Comparison of ENCODE assay signal across 15 cellular contexts in genomic region chr19:7989071-7989575, GRCh38. TPM values are rescaled to one million over a fixed set of nuclear protein-coding genes. Genes with fewer than 3 reads are reported as not detected.
DNase-seq lines count a peak whose midpoint lies in the region; ATAC-seq, FAIRE-seq and TF ChIP-seq lines count a peak whose summit lies in the region.
"Had no signal": no experiment of that assay in that cellular context is flagged by ENCODE, and none has a peak within 500 bp of the region (broad histone marks: within the 10 kb centered on the region; RNA-seq: fewer than 3 reads in every experiment).

No MANE protein-coding gene starts in this region.

- DNase-seq in HK-2 (ENCODE audit: unreplicated experiment) (peak; percentile 7), GM12878 (ENCODE audit: low read depth, low spot score) (no peak), right atrium auricular region (ENCODE audit: low spot score) (no peak), renal cortical epithelial cell (ENCODE audit: low read depth) (peak; percentile 85), MV-4-11 (lab: John Stamatoyannopoulos, UW) (no peak), NCI-H146 (lab: John Stamatoyannopoulos, UW) (no peak), LoVo (ENCODE audit: low spot score) (no peak)
- DNase-seq: activated CD4-positive, CD25-positive, alpha-beta regulatory T cell; activated naive CD4-positive, alpha-beta T cell treated with Interleukin-2 at 50 U/mL for 16 hours; Calu3; NCI-H446 treated with DMSO at 0.1 percent for 48 hours; stimulated activated naive B cell treated with anti-CD40 and anti-IgM and Interleukin-4, amounts not matched to agents 10 μg/mL and 1 μg/mL and 100 μg/mL, for 72 hours had no signal

- SMC1A ChIA-PET in GM12878 (lab: Charles Lee; ENCODE audit: uncharacterized antibody, unreplicated experiment) = no interaction called here

- POLR2A ChIA-PET in GM12878 (lab: Charles Lee) = no interaction called here

- no peak overlapping the region for H3K9ac ChIP-seq in GM12878 (ENCODE audit: control insufficient read depth, insufficient read depth, low read length)

- H3K4me3 ChIP-seq in GM12878 (no peak overlapping the region), right atrium auricular region (no peak overlapping the region)

- H3K36me3 ChIP-seq in GM12878 (ENCODE audit: control insufficient read depth in 2 of 2, insufficient read depth in 2 of 2, low read length in 1 of 2) = peaks cover 50 to 51% of the 10 kb centered on the region in 2 experiments
- peaks cover 39% of the 10 kb centered on the region for H3K36me3 ChIP-seq in right atrium auricular region

- TF ChIP-seq EP300 in GM12878 (IDR thresholded peaks at IDR 0.05; ENCODE audit: borderline replicate concordance in 1 of 2, control insufficient read depth in 1 of 2, low read depth in 2 of 2, low read length in 2 of 2) = no peak

- H4K20me1 ChIP-seq in GM12878 (ENCODE audit: control insufficient read depth, insufficient read depth) = peaks cover 7% of the 10 kb centered on the region

- no peaks in the 10 kb centered on the region; the same call in 1 of the 2 replicates for H3K4me1 ChIP-seq in GM12878 (ENCODE audit: control insufficient read depth, insufficient read depth, low read length)
- H3K4me1 ChIP-seq in right atrium auricular region = peaks cover 0 to 60% of the 10 kb centered on the region in 2 donors

- H3K27ac ChIP-seq in GM12878 (ENCODE audit: control insufficient read depth, insufficient read depth) = no peak overlapping the region
- H3K27ac ChIP-seq in right atrium auricular region = peak overlapping the region; percentile 48 to 55

- FAIRE-seq in GM12878 (lab: Jason Lieb, UNC) = no peak

- RAD21 ChIA-PET in GM12878 (lab: Charles Lee; ENCODE audit: unreplicated experiment) = no interaction called here

- H3K27me3 ChIP-seq in GM12878 (replicated peaks in 1 of 2; ENCODE audit: control insufficient read depth in 2 of 2, insufficient read depth in 2 of 2, low read length in 1 of 2) = no peaks in the 10 kb centered on the region
- H3K27me3 ChIP-seq in right atrium auricular region = no peaks in the 10 kb centered on the region

- H3K4me2 ChIP-seq in GM12878 (ENCODE audit: control insufficient read depth, insufficient read depth) = no peak overlapping the region

- TF ChIP-seq CTCF in GM12878 (IDR thresholded peaks at IDR 0.05 in 2 of 3, conservative IDR thresholded peaks at IDR 0.05 in 1 of 3; ENCODE audit: control insufficient read depth in 2 of 3, extremely low read depth in 1 of 3, insufficient read depth in 1 of 3, low read depth in 3 of 3, low read length in 3 of 3) = no peak
- TF ChIP-seq CTCF in right atrium auricular region (IDR thresholded peaks at IDR 0.05) = no peak

- H2AFZ ChIP-seq in GM12878 (ENCODE audit: control insufficient read depth, low read depth, low read length) = no peak overlapping the region

- H3K9me3 ChIP-seq in GM12878 (replicated peaks; ENCODE audit: control insufficient read depth, insufficient read depth, low read length) (no peaks in the 10 kb centered on the region), right atrium auricular region (no peaks in the 10 kb centered on the region)

- BruUV-seq in GM12878 (replicated peaks; lab: Mats Ljungman, UMichigan) = TSS peak; percentile 29

- TF ChIP-seq POLR2A in GM12878 (IDR thresholded peaks at IDR 0.05; ENCODE audit: low read depth, low read length) = no peak

- peaks cover 20% of the 10 kb centered on the region for H3K79me2 ChIP-seq in GM12878 (ENCODE audit: control insufficient read depth, insufficient read depth, low read length)

- ATAC-seq in GM12878 (no peak), HG03025 (IDR thresholded peaks at IDR 0.05; ENCODE audit: low FRiP score, unreplicated experiment) (no peak)
- ATAC-seq: left lobe of liver; Panc1; stimulated activated naive B cell treated with anti-CD40 and anti-IgM and Interleukin-4, amounts not matched to agents 10 μg/mL and 1 μg/mL and 100 μg/mL, for 72 hours had no signal

- WGBS in GM12878 (ENCODE audit: insufficient coverage, insufficient replicate concordance, low lambda C conversion rate, missing lambda C conversion rate) = 93% methylated on average over 10 of the region's 12 CpGs

- TF ChIP-seq RAD21 in GM12878 (IDR thresholded peaks at IDR 0.05; ENCODE audit: insufficient read depth, low read depth, low read length) = no peak

- in situ Hi-C loops in GM12878 (cut with MboI) = no loop called here

- CTCF ChIA-PET in GM12878 (lab: Yijun Ruan, JAX) = interaction anchor here (1.8 kb wide), 1 partner anchor 13 kb away, joined by 6 read pairs; no protein-coding TSS in a partner anchor

- intact Hi-C loops in GM12878 (cut with micrococcal nuclease; ENCODE audit: unreplicated experiment) = no loop called here

TF ChIP-seq in GM12878, 131 proteins besides CTCF, POLR2A, EP300 and RAD21:
- TF ChIP-seq CBX3 (IDR thresholded peaks at IDR 0.05; ENCODE audit: borderline replicate concordance, low read depth) (no peak), ZSCAN29 (IDR thresholded peaks at IDR 0.05) (no peak), JUNB (IDR thresholded peaks at IDR 0.05) (no peak)
TF ChIP-seq in GM12878: peak in this region for 0.

RNA-seq across cellular contexts. Expression of gene ELAVL1, which starts 16.3 kb away (rescaled TPM):
- 21.0 TPM in 2 replicates for total RNA-seq in GM12878 (2013; cell fraction: nucleolus; rRNA removed)
- total RNA-seq in GM12878 (2014; rRNA removed) (48.6 and 50.8 TPM in 2 replicates), GM12878 (2014; rRNA removed; fragmentation: Illumina TruSeq; extraction: Trizol) (62.6 and 72.5 TPM in 2 replicates), GM12878 (2021) (152 and 155 TPM in 2 replicates), right atrium auricular region (10 to 100 TPM; 31.0 to 37.4 TPM), renal cortical epithelial cell (44.5 and 92.3 TPM in 2 replicates)
- polyA plus RNA-seq in GM12878 (2011; ENCODE audit: low read depth) = 28.8 TPM
- polyA plus RNA-seq in GM12878 (2011; rRNA removed) (56.8 and 68.2 TPM in 2 replicates), GM12878 (2014; fragmentation: Illumina TruSeq; extraction: Trizol) (84.5 and 112 TPM in 2 replicates), GM12878 (2014; fragmentation: Nextera tagmentation; extraction: Ambion mirVana) (10 to 100 TPM in 1 of 2 experiments, 1 to 10 TPM in 1; 7.4 to 12.9 TPM), GM12878 (2014; rRNA removed) (86.8 and 102 TPM in 2 replicates), GM12878 (2016; fragmentation: Nextera tagmentation; extraction: Ambion mirVana) (100 to 1,000 TPM in 1 of 2 experiments, 10 to 100 TPM in 1; 33.4 to 138 TPM)
- 81.7 and 93.7 TPM in 2 replicates for polyA plus RNA-seq in GM12878 (2011; cell fraction: cytosol; rRNA removed)
- 45.9 and 67.9 TPM in 2 replicates for polyA plus RNA-seq in GM12878 (2011; cell fraction: nucleus; rRNA removed)
- polyA plus RNA-seq in GM12878 (2012) = 43.1 and 57.4 TPM in 2 replicates
- polyA minus RNA-seq in GM12878 (2011; rRNA and poly(A)+ RNA removed) = 55.2 and 70.5 TPM in 2 replicates
- polyA minus RNA-seq in GM12878 (2011; cell fraction: cytosol; rRNA and poly(A)+ RNA removed) = 29.3 and 37.1 TPM in 2 replicates
- 4.2 and 10.9 TPM in 2 replicates for polyA minus RNA-seq in GM12878 (2011; cell fraction: nucleus; rRNA and poly(A)+ RNA removed)

RNA-seq across cellular contexts. Expression of gene TIMM44, which starts 45.7 kb away (rescaled TPM):
- total RNA-seq in GM12878 (2013; cell fraction: nucleolus; rRNA removed) = 71.2 and 71.4 TPM in 2 replicates
- total RNA-seq in GM12878 (2014; rRNA removed) (52.6 and 65.7 TPM in 2 replicates), GM12878 (2014; rRNA removed; fragmentation: Illumina TruSeq; extraction: Trizol) (43.5 and 59.1 TPM in 2 replicates), GM12878 (2021) (81.9 and 90.7 TPM in 2 replicates), right atrium auricular region (10 to 100 TPM; 49.1 to 64.1 TPM), renal cortical epithelial cell (28.5 and 42.2 TPM in 2 replicates)
- polyA plus RNA-seq in GM12878 (2011; ENCODE audit: low read depth) = 20.1 TPM
- polyA plus RNA-seq in GM12878 (2011; rRNA removed) (36.8 and 37.3 TPM in 2 replicates), GM12878 (2014; fragmentation: Illumina TruSeq; extraction: Trizol) (27.0 and 42.9 TPM in 2 replicates), GM12878 (2014; fragmentation: Nextera tagmentation; extraction: Ambion mirVana) (1 to 10 TPM; 6.6 to 10.0 TPM), GM12878 (2014; rRNA removed) (76.3 and 94.1 TPM in 2 replicates), GM12878 (2016; fragmentation: Nextera tagmentation; extraction: Ambion mirVana) (10 to 100 TPM; 56.1 to 61.9 TPM)
- polyA plus RNA-seq in GM12878 (2011; cell fraction: cytosol; rRNA removed) = 40.7 and 85.2 TPM in 2 replicates
- polyA plus RNA-seq in GM12878 (2011; cell fraction: nucleus; rRNA removed) = 120 and 180 TPM in 2 replicates
- 43.0 and 49.0 TPM in 2 replicates for polyA plus RNA-seq in GM12878 (2012)
- polyA minus RNA-seq in GM12878 (2011; rRNA and poly(A)+ RNA removed) = 23.5 and 32.5 TPM in 2 replicates
- polyA minus RNA-seq in GM12878 (2011; cell fraction: cytosol; rRNA and poly(A)+ RNA removed) = 21.6 and 26.1 TPM in 2 replicates
- polyA minus RNA-seq in GM12878 (2011; cell fraction: nucleus; rRNA and poly(A)+ RNA removed) = 18.5 and 36.6 TPM in 2 replicates

Comparison
In these comparisons a context has a peak if more than half of its experiments do, and no peak if none do; other contexts are left out.
1. DNase-seq: peak in HK-2 (single experiment) and renal cortical epithelial cell (single experiment); none in GM12878 (single experiment), right atrium auricular region (single experiment), MV-4-11 (single experiment), NCI-H146 (single experiment) and LoVo (single experiment).